Comparison of ENCODE assay signal across 24 cellular contexts in the genomic region with DNA sequence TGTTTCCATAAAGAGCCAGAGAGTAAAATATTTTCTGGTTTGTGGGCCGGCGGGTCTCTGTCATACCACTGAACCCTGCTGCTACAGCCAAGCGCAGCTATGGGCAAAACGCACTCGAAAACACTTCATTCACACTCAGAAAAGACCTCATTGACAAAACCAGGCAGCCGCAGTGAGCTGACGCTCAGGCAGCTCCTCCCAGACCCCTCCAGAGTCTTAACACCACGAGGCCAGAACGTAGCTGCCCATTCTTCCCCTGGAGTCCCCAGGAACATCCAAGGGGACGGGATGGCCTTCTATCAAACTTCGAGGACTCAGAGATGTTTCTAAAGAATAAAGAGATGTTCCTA. TPM values are rescaled to one million over a fixed set of nuclear protein-coding genes. Genes with fewer than 3 reads are reported as not detected.
DNase-seq lines count a peak whose midpoint lies in the region; ATAC-seq and TF ChIP-seq lines count a peak whose summit lies in the region.
"Had no signal": no experiment of that assay in that cellular context is flagged by ENCODE, and none has a peak within 500 bp of the region (broad histone marks: within the 10 kb centered on the region; RNA-seq: fewer than 3 reads in every experiment).

No MANE protein-coding gene starts in this region.

- CTCF ChIA-PET in activated CD8-positive, alpha-beta memory T cell treated with anti-CD3 and anti-CD28 coated beads, Interleukin-2, amount 10 ng/mL, durations not matched to agents 7 days and 5 days (lab: Charles Lee), result interaction anchor here (0.7 to 8.2 kb wide), 5 partner anchors 24 to 524 kb away, joined by 3 to 120 read pairs (median 5); a partner anchor contains a TSS
- CTCF ChIA-PET in RWPE1 (lab: Yijun Ruan, JAX), result interaction anchor here (0.6 to 3.3 kb wide), 2 partner anchors 32 to 267 kb away, joined by 3 to 20 read pairs; no protein-coding TSS in a partner anchor

- TF ChIP-seq EP300 in esophagus muscularis mucosa (IDR thresholded peaks at IDR 0.05) (no peak), stomach (IDR thresholded peaks at IDR 0.05) (no peak)

- DNase-seq in activated CD8-positive, alpha-beta memory T cell treated with anti-CD3 and anti-CD28 coated beads, Interleukin-2, amount 10 ng/mL, durations not matched to agents 7 days and 5 days, result peak; percentile 33
- no peak for DNase-seq in activated CD8-positive, alpha-beta memory T cell treated with anti-CD3 and anti-CD28 coated beads for 24 hours
- DNase-seq in RWPE1 (ENCODE audit: low spot score) (no peak), esophagus muscularis mucosa (ENCODE audit: extremely low spot score) (peak; percentile 91), stomach (peak; percentile 20), NCI-H1694 treated with DMSO at 0.1 percent for 48 hours (lab: John Stamatoyannopoulos, UW) (no peak), esophagus squamous epithelium (lab: John Stamatoyannopoulos, UW) (no peak)
- DNase-seq in activated CD4-positive, alpha-beta T cell treated with anti-CD3 and anti-CD28 coated beads for 4 hours, result no peak
- DNase-seq: activated CD4-positive, alpha-beta T cell treated with anti-CD3 and anti-CD28 coated beads, Interleukin-2, amount 10 ng/mL, durations not matched to agents 24 days and 14 days; activated naive CD8-positive, alpha-beta T cell treated with anti-CD3 and anti-CD28 coated beads, Interleukin-2, amount 50 U/mL, for 24 hours; activated T-cell treated with anti-CD3 and anti-CD28 coated beads, Interleukin-2, amount 50 U/mL, for 4 hours; CD4-positive, CD25-positive, alpha-beta regulatory T cell; DMS79; NCI-H187; NCI-H510A; nephron progenitor cell; stimulated activated naive B cell treated with anti-CD40 and anti-IgM and Interleukin-4, amounts not matched to agents 10 μg/mL and 1 μg/mL and 100 μg/mL, for 72 hours; T1000 had no signal

- H3K9me3 ChIP-seq in esophagus muscularis mucosa (no peaks in the 10 kb centered on the region), stomach (no peaks in the 10 kb centered on the region), esophagus squamous epithelium (no peaks in the 10 kb centered on the region)
- H3K9me3 ChIP-seq: breast epithelium, upper lobe of left lung had no signal

- H3K27me3 Mint-ChIP-seq in activated CD8-positive, alpha-beta memory T cell treated with anti-CD3 and anti-CD28 coated beads, Interleukin-2, amount 10 ng/mL, durations not matched to agents 7 days and 5 days, result peaks cover 2% of the 10 kb centered on the region
- H3K27me3 Mint-ChIP-seq: activated CD4-positive, alpha-beta T cell treated with anti-CD3 and anti-CD28 coated beads, Interleukin-2, amount 10 ng/mL, durations not matched to agents 24 days and 14 days; activated naive CD8-positive, alpha-beta T cell treated with anti-CD3 and anti-CD28 coated beads, Interleukin-2, amount 50 U/mL, for 24 hours; CD4-positive, CD25-positive, alpha-beta regulatory T cell; stimulated activated naive B cell treated with anti-CD40 and anti-IgM and Interleukin-4, amounts not matched to agents 10 μg/mL and 1 μg/mL and 100 μg/mL, for 72 hours had no signal

- peaks cover 2% of the 10 kb centered on the region for H3K9me3 Mint-ChIP-seq in activated CD8-positive, alpha-beta memory T cell treated with anti-CD3 and anti-CD28 coated beads, Interleukin-2, amount 10 ng/mL, durations not matched to agents 7 days and 5 days (ENCODE audit: low read depth)
- H3K9me3 Mint-ChIP-seq: activated naive CD8-positive, alpha-beta T cell treated with anti-CD3 and anti-CD28 coated beads, Interleukin-2, amount 50 U/mL, for 24 hours; activated T-cell treated with anti-CD3 and anti-CD28 coated beads, Interleukin-2, amount 50 U/mL, for 4 hours; memory B cell; nephron progenitor cell; stimulated activated naive B cell treated with anti-CD40 and anti-IgM and Interleukin-4, amounts not matched to agents 10 μg/mL and 1 μg/mL and 100 μg/mL, for 72 hours had no signal

- POLR2A ChIA-PET in RWPE1 (lab: Yijun Ruan, JAX; ENCODE audit: low non-redundant PET), result no interaction called here

- peaks cover 7 to 32% (median 22%) of the 10 kb centered on the region in 4 donors for H3K4me1 ChIP-seq in esophagus muscularis mucosa
- peaks cover 0 to 20% (median 14%) of the 10 kb centered on the region in 4 donors for H3K4me1 ChIP-seq in stomach
- H3K4me1 ChIP-seq in esophagus squamous epithelium, result peaks cover 0 to 18% (median 8%) of the 10 kb centered on the region in 3 donors
- H3K4me1 ChIP-seq: breast epithelium had no signal

- no peaks in the 10 kb centered on the region for H3K36me3 Mint-ChIP-seq in activated CD8-positive, alpha-beta memory T cell treated with anti-CD3 and anti-CD28 coated beads, Interleukin-2, amount 10 ng/mL, durations not matched to agents 7 days and 5 days

- H3K4me1 Mint-ChIP-seq in activated CD8-positive, alpha-beta memory T cell treated with anti-CD3 and anti-CD28 coated beads, Interleukin-2, amount 10 ng/mL, durations not matched to agents 7 days and 5 days, result peaks cover 13% of the 10 kb centered on the region

- H3K27me3 ChIP-seq in esophagus muscularis mucosa, result no peaks in the 10 kb centered on the region
- no peaks in the 10 kb centered on the region for H3K27me3 ChIP-seq in stomach
- no peaks in the 10 kb centered on the region for H3K27me3 ChIP-seq in esophagus squamous epithelium
- H3K27me3 ChIP-seq: breast epithelium, upper lobe of left lung had no signal

- H3K36me3 ChIP-seq in esophagus muscularis mucosa (peaks cover 10 to 71% (median 46%) of the 10 kb centered on the region in 4 donors), stomach (peaks cover 19 to 64% (median 54%) of the 10 kb centered on the region in 4 donors), esophagus squamous epithelium (peaks cover 0 to 54% (median 3%) of the 10 kb centered on the region in 3 donors)
- H3K36me3 ChIP-seq: breast epithelium had no signal

- TF ChIP-seq CTCF in RWPE1 (conservative IDR thresholded peaks at IDR 0.05; ENCODE audit: low read depth) (no peak), esophagus muscularis mucosa (IDR thresholded peaks at IDR 0.05) (no peak), stomach (IDR thresholded peaks at IDR 0.05) (no peak), esophagus squamous epithelium (IDR thresholded peaks at IDR 0.05) (no peak)

- intact Hi-C loops in esophagus muscularis mucosa (cut with DNase I) (loop anchor here (2.0 to 10.0 kb wide), 3 partner anchors 58 to 431 kb away; no protein-coding TSS in a partner anchor), stomach (cut with DNase I; ENCODE audit: low total_unique reads) (no loop called here), esophagus squamous epithelium (cut with DNase I) (loop anchor here (10.0 kb wide), 1 partner anchor 439 kb away; no protein-coding TSS in a partner anchor)

- H3K27ac ChIP-seq in RWPE1 (peak overlapping the region; percentile 83), esophagus muscularis mucosa (replicated peaks in 1 of 4) (peak overlapping the region in 1 of 4 donors; percentile 23), stomach (no peak overlapping the region), esophagus squamous epithelium (no peak overlapping the region)
- H3K27ac ChIP-seq: breast epithelium, upper lobe of left lung had no signal

- H3K27ac Mint-ChIP-seq in activated CD8-positive, alpha-beta memory T cell treated with anti-CD3 and anti-CD28 coated beads, Interleukin-2, amount 10 ng/mL, durations not matched to agents 7 days and 5 days, result no peak overlapping the region
- H3K27ac Mint-ChIP-seq: activated CD4-positive, alpha-beta T cell treated with anti-CD3 and anti-CD28 coated beads, Interleukin-2, amount 10 ng/mL, durations not matched to agents 24 days and 14 days; activated naive CD8-positive, alpha-beta T cell treated with anti-CD3 and anti-CD28 coated beads, Interleukin-2, amount 50 U/mL, for 24 hours; CD4-positive, CD25-positive, alpha-beta regulatory T cell; memory B cell; nephron progenitor cell; stimulated activated naive B cell treated with anti-CD40 and anti-IgM and Interleukin-4, amounts not matched to agents 10 μg/mL and 1 μg/mL and 100 μg/mL, for 72 hours had no signal

- TF ChIP-seq POLR2A in esophagus muscularis mucosa (IDR thresholded peaks at IDR 0.05; ENCODE audit: low read depth), result no peak
- no peak for TF ChIP-seq POLR2A in stomach (IDR thresholded peaks at IDR 0.05)
- TF ChIP-seq POLR2A in esophagus squamous epithelium (IDR thresholded peaks at IDR 0.05), result no peak

- no peak for ATAC-seq in activated CD8-positive, alpha-beta memory T cell treated with anti-CD3 and anti-CD28 coated beads, Interleukin-2, amount 10 ng/mL, durations not matched to agents 7 days and 5 days
- ATAC-seq: activated naive CD8-positive, alpha-beta T cell treated with anti-CD3 and anti-CD28 coated beads, Interleukin-2, amount 50 U/mL, for 24 hours; activated T-cell treated with anti-CD3 and anti-CD28 coated beads, Interleukin-2, amount 50 U/mL, for 4 hours; stimulated activated naive B cell treated with anti-CD40 and anti-IgM and Interleukin-4, amounts not matched to agents 10 μg/mL and 1 μg/mL and 100 μg/mL, for 72 hours had no signal

- H3K4me3 ChIP-seq in esophagus muscularis mucosa (no peak overlapping the region), stomach (no peak overlapping the region), esophagus squamous epithelium (no peak overlapping the region)
- H3K4me3 ChIP-seq: breast epithelium, upper lobe of left lung had no signal

- H3K4me3 Mint-ChIP-seq in activated CD8-positive, alpha-beta memory T cell treated with anti-CD3 and anti-CD28 coated beads, Interleukin-2, amount 10 ng/mL, durations not matched to agents 7 days and 5 days, result no peak overlapping the region
- H3K4me3 Mint-ChIP-seq: activated CD4-positive, alpha-beta T cell treated with anti-CD3 and anti-CD28 coated beads, Interleukin-2, amount 10 ng/mL, durations not matched to agents 24 days and 14 days; activated naive CD8-positive, alpha-beta T cell treated with anti-CD3 and anti-CD28 coated beads, Interleukin-2, amount 50 U/mL, for 24 hours; activated T-cell treated with anti-CD3 and anti-CD28 coated beads, Interleukin-2, amount 50 U/mL, for 4 hours; CD4-positive, CD25-positive, alpha-beta regulatory T cell; memory B cell; nephron progenitor cell; stimulated activated naive B cell treated with anti-CD40 and anti-IgM and Interleukin-4, amounts not matched to agents 10 μg/mL and 1 μg/mL and 100 μg/mL, for 72 hours had no signal

- 79% methylated on average over 10 of the region's 11 CpGs for WGBS in esophagus muscularis mucosa
- WGBS in stomach, 5 donors, result 79 to 92% (median 89%) methylated on average over 11 of the region's 11 CpGs
- WGBS in esophagus squamous epithelium, 2 donors, result 83 to 92% methylated on average over 3 to 11 of the region's 11 CpGs

RNA-seq across cellular contexts. Expression of a gene that starts 35.6 kb away (rescaled TPM):
- 10 to 100 TPM; 22.9 to 56.8 TPM for total RNA-seq in activated CD8-positive, alpha-beta memory T cell treated with anti-CD3 and anti-CD28 coated beads, Interleukin-2, amount 10 ng/mL, durations not matched to agents 7 days and 5 days
- total RNA-seq in esophagus muscularis mucosa (under 1 TPM in 2 of 4 donors, not detected in 2; 0.33 to 0.75 TPM), stomach (not detected), esophagus squamous epithelium (1 to 10 TPM in 1 of 4 donors, under 1 TPM in 3; 0.08 to 1.7 (median 0.23) TPM)
- polyA plus RNA-seq in stomach, result under 1 TPM in 2 of 3 donors, not detected in 1; 0.37 to 0.60 TPM
- total RNA-seq: kidney epithelial cell, MCF 10A, SK-MEL-5 had no signal

RNA-seq across cellular contexts. Expression of a gene that starts 54.0 kb away (rescaled TPM):
- 1 to 10 TPM in 1 of 2 experiments, under 1 TPM in 1; 0.20 to 1.2 TPM for total RNA-seq in activated CD8-positive, alpha-beta memory T cell treated with anti-CD3 and anti-CD28 coated beads, Interleukin-2, amount 10 ng/mL, durations not matched to agents 7 days and 5 days
- 10 to 100 TPM; 10.4 to 37.8 (median 17.4) TPM for total RNA-seq in esophagus muscularis mucosa
- 10 to 100 TPM in 2 of 5 donors, 1 to 10 TPM in 2, not detected in 1; 5.3 to 17.2 (median 10.7) TPM for total RNA-seq in stomach
- polyA plus RNA-seq in stomach, result 10 to 100 TPM in 1 of 3 donors, 1 to 10 TPM in 2; 5.3 to 12.5 (median 5.4) TPM
- 1 to 10 TPM in 3 of 4 donors, under 1 TPM in 1; 0.95 to 4.6 (median 2.6) TPM for total RNA-seq in esophagus squamous epithelium

Comparison
In these comparisons a context has a peak if more than half of its experiments do, and no peak if none do; other contexts are left out.
1. DNase-seq: peak in activated CD8-positive, alpha-beta memory T cell treated with anti-CD3 and anti-CD28 coated beads, Interleukin-2, amount 10 ng/mL, durations not matched to agents 7 days and 5 days (single experiment), esophagus muscularis mucosa (single experiment) and stomach (single experiment); none in activated CD8-positive, alpha-beta memory T cell treated with anti-CD3 and anti-CD28 coated beads for 24 hours (single experiment), RWPE1 (single experiment), NCI-H1694 treated with DMSO at 0.1 percent for 48 hours (single experiment), esophagus squamous epithelium (single experiment) and activated CD4-positive, alpha-beta T cell treated with anti-CD3 and anti-CD28 coated beads for 4 hours (0 of 2).
2. RNA of a gene that starts 35.6 kb away (total RNA-seq): 22.9 to 56.8 TPM in activated CD8-positive, alpha-beta memory T cell treated with anti-CD3 and anti-CD28 coated beads, Interleukin-2, amount 10 ng/mL, durations not matched to agents 7 days and 5 days; 0.08 to 1.7 TPM in esophagus squamous epithelium, 0.33 to 0.75 TPM in esophagus muscularis mucosa and not detected in stomach; every median in the first group is over 4 times any median in the second.